Comparison of ENCODE assay signal across 1 cellular context in the genomic region with DNA sequence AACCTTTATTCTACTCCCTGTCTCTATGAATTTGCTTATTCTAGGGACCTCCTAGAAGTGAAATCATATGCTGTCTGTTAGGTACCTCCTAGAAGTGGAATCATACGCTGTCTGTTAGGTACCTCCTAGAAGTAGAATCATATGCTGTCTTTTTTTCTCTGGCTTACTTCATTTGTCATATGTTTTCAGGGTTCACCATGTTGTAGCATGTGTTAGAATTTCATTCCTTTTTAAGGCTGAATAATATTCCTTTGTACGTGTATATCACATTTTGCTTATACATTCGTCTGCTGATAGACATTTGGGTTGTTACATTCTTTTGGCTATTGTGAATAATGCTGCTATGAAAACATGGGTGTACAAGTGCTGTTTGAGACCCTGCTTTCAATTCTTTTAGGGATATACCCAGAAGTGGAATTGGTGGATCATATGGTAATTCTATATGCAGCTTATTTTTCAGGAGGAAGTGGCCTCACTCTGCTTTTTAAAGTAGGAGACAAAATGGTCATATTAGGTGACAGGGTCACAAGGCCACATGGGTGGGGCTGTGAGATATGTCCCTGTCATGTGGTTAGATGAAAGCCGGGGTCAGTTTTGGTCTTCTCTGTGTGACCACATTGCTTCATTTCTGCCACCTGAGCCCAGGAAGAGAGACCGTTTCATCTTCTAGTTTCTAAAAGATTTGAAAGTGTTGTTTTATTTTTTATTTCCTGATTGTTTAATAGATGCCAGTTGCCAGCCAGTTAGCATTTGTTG.
TF ChIP-seq lines count a peak whose summit lies in the region.

No MANE protein-coding gene starts in this region.

TF ChIP-seq in HepG2, 621 proteins besides CTCF, POLR2A, EP300 and RAD21 (continued from another document and continues in another):
- TF ChIP-seq, protein P1, sequence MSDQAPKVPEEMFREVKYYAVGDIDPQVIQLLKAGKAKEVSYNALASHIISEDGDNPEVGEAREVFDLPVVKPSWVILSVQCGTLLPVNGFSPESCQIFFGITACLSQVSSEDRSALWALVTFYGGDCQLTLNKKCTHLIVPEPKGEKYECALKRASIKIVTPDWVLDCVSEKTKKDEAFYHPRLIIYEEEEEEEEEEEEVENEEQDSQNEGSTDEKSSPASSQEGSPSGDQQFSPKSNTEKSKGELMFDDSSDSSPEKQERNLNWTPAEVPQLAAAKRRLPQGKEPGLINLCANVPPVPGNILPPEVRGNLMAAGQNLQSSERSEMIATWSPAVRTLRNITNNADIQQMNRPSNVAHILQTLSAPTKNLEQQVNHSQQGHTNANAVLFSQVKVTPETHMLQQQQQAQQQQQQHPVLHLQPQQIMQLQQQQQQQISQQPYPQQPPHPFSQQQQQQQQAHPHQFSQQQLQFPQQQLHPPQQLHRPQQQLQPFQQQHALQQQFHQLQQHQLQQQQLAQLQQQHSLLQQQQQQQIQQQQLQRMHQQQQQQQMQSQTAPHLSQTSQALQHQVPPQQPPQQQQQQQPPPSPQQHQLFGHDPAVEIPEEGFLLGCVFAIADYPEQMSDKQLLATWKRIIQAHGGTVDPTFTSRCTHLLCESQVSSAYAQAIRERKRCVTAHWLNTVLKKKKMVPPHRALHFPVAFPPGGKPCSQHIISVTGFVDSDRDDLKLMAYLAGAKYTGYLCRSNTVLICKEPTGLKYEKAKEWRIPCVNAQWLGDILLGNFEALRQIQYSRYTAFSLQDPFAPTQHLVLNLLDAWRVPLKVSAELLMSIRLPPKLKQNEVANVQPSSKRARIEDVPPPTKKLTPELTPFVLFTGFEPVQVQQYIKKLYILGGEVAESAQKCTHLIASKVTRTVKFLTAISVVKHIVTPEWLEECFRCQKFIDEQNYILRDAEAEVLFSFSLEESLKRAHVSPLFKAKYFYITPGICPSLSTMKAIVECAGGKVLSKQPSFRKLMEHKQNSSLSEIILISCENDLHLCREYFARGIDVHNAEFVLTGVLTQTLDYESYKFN (CRISPR knock-in tag; conservative IDR thresholded peaks at IDR 0.05): 0 out of 2 replicates have a peak, but pooled peaks have one; percentile 21
- TF ChIP-seq, protein P2, sequence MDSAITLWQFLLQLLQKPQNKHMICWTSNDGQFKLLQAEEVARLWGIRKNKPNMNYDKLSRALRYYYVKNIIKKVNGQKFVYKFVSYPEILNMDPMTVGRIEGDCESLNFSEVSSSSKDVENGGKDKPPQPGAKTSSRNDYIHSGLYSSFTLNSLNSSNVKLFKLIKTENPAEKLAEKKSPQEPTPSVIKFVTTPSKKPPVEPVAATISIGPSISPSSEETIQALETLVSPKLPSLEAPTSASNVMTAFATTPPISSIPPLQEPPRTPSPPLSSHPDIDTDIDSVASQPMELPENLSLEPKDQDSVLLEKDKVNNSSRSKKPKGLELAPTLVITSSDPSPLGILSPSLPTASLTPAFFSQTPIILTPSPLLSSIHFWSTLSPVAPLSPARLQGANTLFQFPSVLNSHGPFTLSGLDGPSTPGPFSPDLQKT (CRISPR knock-in tag; IDR thresholded peaks at IDR 0.05; ENCODE audit: borderline replicate concordance): no peak
- TF ChIP-seq LCORL (IDR thresholded peaks at IDR 0.05): no peak
- TF ChIP-seq LCORL (CRISPR knock-in tag; IDR thresholded peaks at IDR 0.05): no peak
- no peak for TF ChIP-seq KDM2A (CRISPR knock-in tag; IDR thresholded peaks at IDR 0.05; ENCODE audit: borderline replicate concordance, low read depth)
- no peak for TF ChIP-seq JUNB (CRISPR knock-in tag; IDR thresholded peaks at IDR 0.05; ENCODE audit: borderline replicate concordance)
- TF ChIP-seq ZNF747 (CRISPR knock-in tag; IDR thresholded peaks at IDR 0.05; ENCODE audit: borderline replicate concordance): no peak
- TF ChIP-seq ZNF431 (CRISPR knock-in tag; IDR thresholded peaks at IDR 0.05; ENCODE audit: borderline replicate concordance, low read depth): no peak
- no peak for TF ChIP-seq IRX3 (CRISPR knock-in tag; IDR thresholded peaks at IDR 0.05; ENCODE audit: borderline replicate concordance, low read depth)
- TF ChIP-seq ATF1 (CRISPR knock-in tag; IDR thresholded peaks at IDR 0.05): no peak
- TF ChIP-seq ZNF350 (CRISPR knock-in tag; IDR thresholded peaks at IDR 0.05; ENCODE audit: borderline replicate concordance, low read depth): no peak
- TF ChIP-seq MIXL1 (CRISPR knock-in tag; IDR thresholded peaks at IDR 0.05): no peak
- TF ChIP-seq SOX5 (CRISPR knock-in tag; IDR thresholded peaks at IDR 0.05; ENCODE audit: borderline replicate concordance): no peak
- peak in 1 of 2 experiments; percentile 49; a peak in 2 of 4 replicates for TF ChIP-seq NR2F1 (CRISPR knock-in tag; IDR thresholded peaks at IDR 0.05)
- peak; percentile 71 for TF ChIP-seq TCF7 (IDR thresholded peaks at IDR 0.05; ENCODE audit: low read depth)
- TF ChIP-seq SALL1 (CRISPR knock-in tag; IDR thresholded peaks at IDR 0.05): no peak
- TF ChIP-seq, protein P3, sequence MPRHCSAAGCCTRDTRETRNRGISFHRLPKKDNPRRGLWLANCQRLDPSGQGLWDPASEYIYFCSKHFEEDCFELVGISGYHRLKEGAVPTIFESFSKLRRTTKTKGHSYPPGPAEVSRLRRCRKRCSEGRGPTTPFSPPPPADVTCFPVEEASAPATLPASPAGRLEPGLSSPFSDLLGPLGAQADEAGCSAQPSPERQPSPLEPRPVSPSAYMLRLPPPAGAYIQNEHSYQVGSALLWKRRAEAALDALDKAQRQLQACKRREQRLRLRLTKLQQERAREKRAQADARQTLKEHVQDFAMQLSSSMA (CRISPR knock-in tag; IDR thresholded peaks at IDR 0.05): no peak
- TF ChIP-seq ZNF230 (CRISPR knock-in tag; IDR thresholded peaks at IDR 0.05): no peak
- no peak for TF ChIP-seq ZNF891 (CRISPR knock-in tag; IDR thresholded peaks at IDR 0.05)
- TF ChIP-seq, protein P4, sequence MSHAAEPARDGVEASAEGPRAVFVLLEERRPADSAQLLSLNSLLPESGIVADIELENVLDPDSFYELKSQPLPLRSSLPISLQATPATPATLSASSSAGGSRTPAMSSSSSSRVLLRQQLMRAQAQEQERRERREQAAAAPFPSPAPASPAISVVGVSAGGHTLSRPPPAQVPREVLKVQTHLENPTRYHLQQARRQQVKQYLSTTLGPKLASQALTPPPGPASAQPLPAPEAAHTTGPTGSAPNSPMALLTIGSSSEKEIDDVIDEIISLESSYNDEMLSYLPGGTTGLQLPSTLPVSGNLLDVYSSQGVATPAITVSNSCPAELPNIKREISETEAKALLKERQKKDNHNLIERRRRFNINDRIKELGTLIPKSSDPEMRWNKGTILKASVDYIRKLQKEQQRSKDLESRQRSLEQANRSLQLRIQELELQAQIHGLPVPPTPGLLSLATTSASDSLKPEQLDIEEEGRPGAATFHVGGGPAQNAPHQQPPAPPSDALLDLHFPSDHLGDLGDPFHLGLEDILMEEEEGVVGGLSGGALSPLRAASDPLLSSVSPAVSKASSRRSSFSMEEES (CRISPR knock-in tag; IDR thresholded peaks at IDR 0.05): peak; percentile 70
- TF ChIP-seq, protein P5, sequence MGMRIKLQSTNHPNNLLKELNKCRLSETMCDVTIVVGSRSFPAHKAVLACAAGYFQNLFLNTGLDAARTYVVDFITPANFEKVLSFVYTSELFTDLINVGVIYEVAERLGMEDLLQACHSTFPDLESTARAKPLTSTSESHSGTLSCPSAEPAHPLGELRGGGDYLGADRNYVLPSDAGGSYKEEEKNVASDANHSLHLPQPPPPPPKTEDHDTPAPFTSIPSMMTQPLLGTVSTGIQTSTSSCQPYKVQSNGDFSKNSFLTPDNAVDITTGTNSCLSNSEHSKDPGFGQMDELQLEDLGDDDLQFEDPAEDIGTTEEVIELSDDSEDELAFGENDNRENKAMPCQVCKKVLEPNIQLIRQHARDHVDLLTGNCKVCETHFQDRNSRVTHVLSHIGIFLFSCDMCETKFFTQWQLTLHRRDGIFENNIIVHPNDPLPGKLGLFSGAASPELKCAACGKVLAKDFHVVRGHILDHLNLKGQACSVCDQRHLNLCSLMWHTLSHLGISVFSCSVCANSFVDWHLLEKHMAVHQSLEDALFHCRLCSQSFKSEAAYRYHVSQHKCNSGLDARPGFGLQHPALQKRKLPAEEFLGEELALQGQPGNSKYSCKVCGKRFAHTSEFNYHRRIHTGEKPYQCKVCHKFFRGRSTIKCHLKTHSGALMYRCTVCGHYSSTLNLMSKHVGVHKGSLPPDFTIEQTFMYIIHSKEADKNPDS (CRISPR knock-in tag; IDR thresholded peaks at IDR 0.05): no peak
- no peak for TF ChIP-seq ZNF343 (CRISPR knock-in tag; IDR thresholded peaks at IDR 0.05)
- TF ChIP-seq, protein P6, sequence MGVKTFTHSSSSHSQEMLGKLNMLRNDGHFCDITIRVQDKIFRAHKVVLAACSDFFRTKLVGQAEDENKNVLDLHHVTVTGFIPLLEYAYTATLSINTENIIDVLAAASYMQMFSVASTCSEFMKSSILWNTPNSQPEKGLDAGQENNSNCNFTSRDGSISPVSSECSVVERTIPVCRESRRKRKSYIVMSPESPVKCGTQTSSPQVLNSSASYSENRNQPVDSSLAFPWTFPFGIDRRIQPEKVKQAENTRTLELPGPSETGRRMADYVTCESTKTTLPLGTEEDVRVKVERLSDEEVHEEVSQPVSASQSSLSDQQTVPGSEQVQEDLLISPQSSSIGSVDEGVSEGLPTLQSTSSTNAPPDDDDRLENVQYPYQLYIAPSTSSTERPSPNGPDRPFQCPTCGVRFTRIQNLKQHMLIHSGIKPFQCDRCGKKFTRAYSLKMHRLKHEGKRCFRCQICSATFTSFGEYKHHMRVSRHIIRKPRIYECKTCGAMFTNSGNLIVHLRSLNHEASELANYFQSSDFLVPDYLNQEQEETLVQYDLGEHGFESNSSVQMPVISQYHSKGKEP (CRISPR knock-in tag; IDR thresholded peaks at IDR 0.05): no peak
- TF ChIP-seq EED (CRISPR knock-in tag; IDR thresholded peaks at IDR 0.05): no peak
- no peak for TF ChIP-seq NFYC (CRISPR knock-in tag; IDR thresholded peaks at IDR 0.05)
- TF ChIP-seq ZNF558 (CRISPR knock-in tag; IDR thresholded peaks at IDR 0.05; ENCODE audit: borderline replicate concordance): no peak
- TF ChIP-seq, protein P7, sequence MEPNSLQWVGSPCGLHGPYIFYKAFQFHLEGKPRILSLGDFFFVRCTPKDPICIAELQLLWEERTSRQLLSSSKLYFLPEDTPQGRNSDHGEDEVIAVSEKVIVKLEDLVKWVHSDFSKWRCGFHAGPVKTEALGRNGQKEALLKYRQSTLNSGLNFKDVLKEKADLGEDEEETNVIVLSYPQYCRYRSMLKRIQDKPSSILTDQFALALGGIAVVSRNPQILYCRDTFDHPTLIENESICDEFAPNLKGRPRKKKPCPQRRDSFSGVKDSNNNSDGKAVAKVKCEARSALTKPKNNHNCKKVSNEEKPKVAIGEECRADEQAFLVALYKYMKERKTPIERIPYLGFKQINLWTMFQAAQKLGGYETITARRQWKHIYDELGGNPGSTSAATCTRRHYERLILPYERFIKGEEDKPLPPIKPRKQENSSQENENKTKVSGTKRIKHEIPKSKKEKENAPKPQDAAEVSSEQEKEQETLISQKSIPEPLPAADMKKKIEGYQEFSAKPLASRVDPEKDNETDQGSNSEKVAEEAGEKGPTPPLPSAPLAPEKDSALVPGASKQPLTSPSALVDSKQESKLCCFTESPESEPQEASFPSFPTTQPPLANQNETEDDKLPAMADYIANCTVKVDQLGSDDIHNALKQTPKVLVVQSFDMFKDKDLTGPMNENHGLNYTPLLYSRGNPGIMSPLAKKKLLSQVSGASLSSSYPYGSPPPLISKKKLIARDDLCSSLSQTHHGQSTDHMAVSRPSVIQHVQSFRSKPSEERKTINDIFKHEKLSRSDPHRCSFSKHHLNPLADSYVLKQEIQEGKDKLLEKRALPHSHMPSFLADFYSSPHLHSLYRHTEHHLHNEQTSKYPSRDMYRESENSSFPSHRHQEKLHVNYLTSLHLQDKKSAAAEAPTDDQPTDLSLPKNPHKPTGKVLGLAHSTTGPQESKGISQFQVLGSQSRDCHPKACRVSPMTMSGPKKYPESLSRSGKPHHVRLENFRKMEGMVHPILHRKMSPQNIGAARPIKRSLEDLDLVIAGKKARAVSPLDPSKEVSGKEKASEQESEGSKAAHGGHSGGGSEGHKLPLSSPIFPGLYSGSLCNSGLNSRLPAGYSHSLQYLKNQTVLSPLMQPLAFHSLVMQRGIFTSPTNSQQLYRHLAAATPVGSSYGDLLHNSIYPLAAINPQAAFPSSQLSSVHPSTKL (CRISPR knock-in tag; IDR thresholded peaks at IDR 0.05): peak; percentile 42; the same call in 1 of the 2 replicates
- TF ChIP-seq NR2F6 (IDR thresholded peaks at IDR 0.05): peak; percentile 78
- TF ChIP-seq NR2F6 (CRISPR knock-in tag; IDR thresholded peaks at IDR 0.05): peak; percentile 81
- TF ChIP-seq KLF11 (CRISPR knock-in tag; IDR thresholded peaks at IDR 0.05): no peak
- TF ChIP-seq ZNF652 (CRISPR knock-in tag; IDR thresholded peaks at IDR 0.05; ENCODE audit: borderline replicate concordance, low read depth): no peak
- TF ChIP-seq MYC (CRISPR knock-in tag; IDR thresholded peaks at IDR 0.05; ENCODE audit: borderline replicate concordance): no peak
- TF ChIP-seq, protein P8, sequence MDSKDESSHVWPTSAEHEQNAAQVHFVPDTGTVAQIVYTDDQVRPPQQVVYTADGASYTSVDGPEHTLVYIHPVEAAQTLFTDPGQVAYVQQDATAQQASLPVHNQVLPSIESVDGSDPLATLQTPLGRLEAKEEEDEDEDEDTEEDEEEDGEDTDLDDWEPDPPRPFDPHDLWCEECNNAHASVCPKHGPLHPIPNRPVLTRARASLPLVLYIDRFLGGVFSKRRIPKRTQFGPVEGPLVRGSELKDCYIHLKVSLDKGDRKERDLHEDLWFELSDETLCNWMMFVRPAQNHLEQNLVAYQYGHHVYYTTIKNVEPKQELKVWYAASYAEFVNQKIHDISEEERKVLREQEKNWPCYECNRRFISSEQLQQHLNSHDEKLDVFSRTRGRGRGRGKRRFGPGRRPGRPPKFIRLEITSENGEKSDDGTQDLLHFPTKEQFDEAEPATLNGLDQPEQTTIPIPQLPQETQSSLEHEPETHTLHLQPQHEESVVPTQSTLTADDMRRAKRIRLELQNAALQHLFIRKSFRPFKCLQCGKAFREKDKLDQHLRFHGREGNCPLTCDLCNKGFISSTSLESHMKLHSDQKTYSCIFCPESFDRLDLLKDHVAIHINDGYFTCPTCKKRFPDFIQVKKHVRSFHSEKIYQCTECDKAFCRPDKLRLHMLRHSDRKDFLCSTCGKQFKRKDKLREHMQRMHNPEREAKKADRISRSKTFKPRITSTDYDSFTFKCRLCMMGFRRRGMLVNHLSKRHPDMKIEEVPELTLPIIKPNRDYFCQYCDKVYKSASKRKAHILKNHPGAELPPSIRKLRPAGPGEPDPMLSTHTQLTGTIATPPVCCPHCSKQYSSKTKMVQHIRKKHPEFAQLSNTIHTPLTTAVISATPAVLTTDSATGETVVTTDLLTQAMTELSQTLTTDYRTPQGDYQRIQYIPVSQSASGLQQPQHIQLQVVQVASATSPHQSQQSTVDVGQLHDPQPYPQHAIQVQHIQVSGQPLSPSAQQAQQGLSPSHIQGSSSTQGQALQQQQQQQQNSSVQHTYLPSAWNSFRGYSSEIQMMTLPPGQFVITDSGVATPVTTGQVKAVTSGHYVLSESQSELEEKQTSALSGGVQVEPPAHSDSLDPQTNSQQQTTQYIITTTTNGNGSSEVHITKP (CRISPR knock-in tag; IDR thresholded peaks at IDR 0.05; ENCODE audit: low read depth): no peak
